ENCODE assay signal across 8 cellular contexts in the genomic region with DNA sequence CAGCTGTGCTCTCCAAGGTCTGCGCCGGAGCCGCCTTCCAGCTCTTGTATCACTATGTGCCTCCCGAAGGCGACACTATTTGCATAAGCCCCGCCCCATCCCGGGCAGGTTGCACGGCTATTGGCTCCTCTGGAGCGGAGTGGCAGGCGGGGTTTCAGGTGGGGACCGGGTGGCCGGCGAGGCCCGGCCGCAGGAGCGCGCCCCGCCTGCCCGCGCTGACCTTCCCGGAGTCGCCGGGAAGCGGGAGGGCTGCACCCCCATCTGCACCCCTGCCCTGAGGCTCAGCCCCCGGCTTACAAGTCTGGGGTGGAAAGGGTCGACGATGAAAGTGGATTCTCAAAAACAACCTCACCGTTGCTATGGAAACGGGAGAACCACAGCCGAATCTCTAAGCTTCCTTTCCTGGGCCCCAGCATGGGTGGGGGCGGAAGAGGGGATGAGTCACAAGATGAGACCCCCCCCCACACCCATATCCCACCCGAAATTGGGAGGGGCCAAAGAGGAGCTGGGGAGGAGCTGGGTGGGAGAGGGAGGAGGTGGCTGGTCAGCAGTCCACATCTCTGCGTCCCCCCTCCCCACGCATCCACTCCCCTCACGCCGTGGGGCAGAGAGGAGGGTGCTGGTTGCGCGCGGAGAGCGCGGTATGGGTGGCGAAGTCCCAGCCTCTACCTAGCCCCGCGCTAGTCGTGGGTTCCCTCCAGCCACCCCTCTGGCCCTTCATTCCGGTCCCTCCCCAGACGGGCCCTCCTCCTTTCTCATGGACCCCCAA. TPM values are rescaled to one million over a fixed set of nuclear protein-coding genes. Genes with fewer than 3 reads are reported as not detected.
DNase-seq lines count a peak whose midpoint lies in the region; ATAC-seq and TF ChIP-seq lines count a peak whose summit lies in the region.

Gene HPCAL4 (minus strand): TSS at position 51 of the 769 bp plus-strand sequence. CDS start 6,830 bp downstream, outside the sequence.

- H3K27me3 ChIP-seq in prostate gland (replicated peaks; ENCODE audit: insufficient read depth) (no peaks in the 10 kb centered on the region), upper lobe of left lung (peaks cover 0 to 12% (median 5%) of the 10 kb centered on the region in 4 donors)

- H3K27ac ChIP-seq in prostate gland: no peak within 1 kb of the TSS
- H3K27ac ChIP-seq in upper lobe of left lung: no peak within 1 kb of the TSS

- intact Hi-C loops in left ventricle myocardium superior (cut with micrococcal nuclease): no loop called here
- intact Hi-C loops in prostate gland (cut with DNase I): no loop called here

- H3K9me3 Mint-ChIP-seq in T-helper 1 cell treated with Interleukin-12 subunit alpha and Interleukin-12 subunit beta and Interleukin-4 antibody, amounts not matched to agents 30 μg/mL and 1 μg/mL, for 36 hours: no peaks in the 10 kb centered on the region

- no peak for TF ChIP-seq EP300 in upper lobe of left lung (IDR thresholded peaks at IDR 0.05)

- H3K4me1 ChIP-seq in prostate gland (replicated peaks) (no peaks in the 10 kb centered on the region), upper lobe of left lung (peaks cover 18 to 37% (median 28%) of the 10 kb centered on the region in 4 donors)

- TF ChIP-seq POLR2A in prostate gland (IDR thresholded peaks at IDR 0.05) (peak; percentile 61), upper lobe of left lung (IDR thresholded peaks at IDR 0.05) (peak in 1 of 4 donors; percentile 56)

- peak within 1 kb of the TSS; percentile 82 for H3K4me3 Mint-ChIP-seq in T-helper 1 cell treated with Interleukin-12 subunit alpha and Interleukin-12 subunit beta and Interleukin-4 antibody, amounts not matched to agents 30 μg/mL and 1 μg/mL, for 36 hours

- H3K9me3 ChIP-seq in prostate gland (no peaks in the 10 kb centered on the region), upper lobe of left lung (no peaks in the 10 kb centered on the region)

- H3K36me3 Mint-ChIP-seq in T-helper 1 cell treated with Interleukin-12 subunit alpha and Interleukin-12 subunit beta and Interleukin-4 antibody, amounts not matched to agents 30 μg/mL and 1 μg/mL, for 36 hours (ENCODE audit: low read depth): peaks cover 2% of the 10 kb centered on the region

- H3K4me3 ChIP-seq in HFF-Myc (replicated peaks; ENCODE audit: low read depth, low read length): peak within 1 kb of the TSS; percentile 16; the same call in 1 of the 2 replicates
- peak within 1 kb of the TSS; percentile 23 to 29 for H3K4me3 ChIP-seq in prostate gland
- H3K4me3 ChIP-seq in upper lobe of left lung: peak within 1 kb of the TSS in 3 of 4 donors; percentile 35 to 51 (median 41)

- DNase-seq in Daoy (ENCODE audit: low read depth) (peak; percentile 91), HFF-Myc (ENCODE audit: extremely low read depth, low read depth) (peak; percentile 25), NCI-H1105 treated with DMSO at 0.1 percent for 48 hours (lab: John Stamatoyannopoulos, UW) (peak; percentile 91), amygdala (lab: John Stamatoyannopoulos, UW) (peak in 55 of 56 donors; percentile 15 to 90 (median 75)), left ventricle myocardium superior (peak; percentile 93), prostate gland (ENCODE audit: low spot score) (peak; percentile 87), upper lobe of left lung (peak; percentile 92 to 95)

- TF ChIP-seq CTCF in HFF-Myc (IDR thresholded peaks at IDR 0.05; ENCODE audit: low read depth, low read length, missing control alignments): no peak
- TF ChIP-seq CTCF in prostate gland (IDR thresholded peaks at IDR 0.05): no peak
- no peak for TF ChIP-seq CTCF in upper lobe of left lung (IDR thresholded peaks at IDR 0.05)

- H3K36me3 ChIP-seq in prostate gland: no peaks in the 10 kb centered on the region
- no peaks in the 10 kb centered on the region for H3K36me3 ChIP-seq in upper lobe of left lung

- WGBS in prostate gland: 3% methylated on average over 41 of the region's 47 CpGs
- WGBS in upper lobe of left lung, 2 donors: 1 to 2% methylated on average over 13 to 28 of the region's 47 CpGs

- peak within 1 kb of the TSS; percentile 60 for H3K27ac Mint-ChIP-seq in T-helper 1 cell treated with Interleukin-12 subunit alpha and Interleukin-12 subunit beta and Interleukin-4 antibody, amounts not matched to agents 30 μg/mL and 1 μg/mL, for 36 hours

- H3K27me3 Mint-ChIP-seq in T-helper 1 cell treated with Interleukin-12 subunit alpha and Interleukin-12 subunit beta and Interleukin-4 antibody, amounts not matched to agents 30 μg/mL and 1 μg/mL, for 36 hours (ENCODE audit: low read depth): peaks cover 50% of the 10 kb centered on the region

- ATAC-seq in left ventricle myocardium superior: peak; percentile 97
- peak; percentile 89 to 92 for ATAC-seq in upper lobe of left lung (ENCODE audit: low FRiP score in 2 of 2)

- peaks cover 25% of the 10 kb centered on the region for H3K4me1 Mint-ChIP-seq in T-helper 1 cell treated with Interleukin-12 subunit alpha and Interleukin-12 subunit beta and Interleukin-4 antibody, amounts not matched to agents 30 μg/mL and 1 μg/mL, for 36 hours (ENCODE audit: low read depth)

RNA-seq across cellular contexts. Expression of gene HPCAL4, which starts in this region (rescaled TPM):
- total RNA-seq in Daoy (2014; rRNA removed; shearing (Covaris generic)): 0.03 and 0.29 TPM in 2 replicates
- total RNA-seq in left ventricle myocardium superior (2.4 TPM), prostate gland (1 to 10 TPM in 1 of 2 donors, not detected in 1; 4.9 TPM), upper lobe of left lung (1 to 10 TPM in 1 of 6 donors, under 1 TPM in 5; under 0.01 to 1.1 (median 0.43) TPM)

Comparison
In these comparisons a context has a peak if more than half of its experiments do, and no peak if none do; other contexts are left out.
1. Peak in DNase-seq in Daoy; RNA of the gene not detected or under 1 TPM.
2. DNase-seq: peak in every context shown above with its lines; median percentile 94 in upper lobe of left lung; 93 in left ventricle myocardium superior; 91 in Daoy; 91 in NCI-H1105 treated with DMSO at 0.1 percent for 48 hours; 87 in prostate gland; 75 in amygdala; 25 in HFF-Myc.